8 cellular contexts compared by ENCODE assay signal in genomic region chr20:25389858-25390537, GRCh38. TPM values are rescaled to one million over a fixed set of nuclear protein-coding genes. Genes with fewer than 3 reads are reported as not detected.
DNase-seq lines count a peak whose midpoint lies in the region; TF ChIP-seq lines count a peak whose summit lies in the region.

No MANE protein-coding gene starts in this region.

- H3K9me3 ChIP-seq in mononuclear cell (ENCODE audit: low read depth, low read length), result no peaks in the 10 kb centered on the region

- no peak for TF ChIP-seq CTCF in GM12865 (IDR thresholded peaks at IDR 0.05; ENCODE audit: insufficient read depth, low read depth, low read length, missing control alignments)
- no peak for TF ChIP-seq CTCF in LNCaP clone FGC (IDR thresholded peaks at IDR 0.05; ENCODE audit: control insufficient read depth, extremely low read depth, insufficient read depth)

- DNase-seq in GM12865 (ENCODE audit: low read depth) (peak; percentile 30), H7 (peak; percentile 90), LNCaP clone FGC (ENCODE audit: low read depth) (no peak), substantia nigra (lab: John Stamatoyannopoulos, UW) (peak in 21 of 49 donors; percentile 9 to 80 (median 45)), cortex of kidney (lab: John Stamatoyannopoulos, UW) (no peak)
- DNase-seq in activated CD4-positive, alpha-beta T cell treated with anti-CD3 and anti-CD28 coated beads, Interleukin-2, amount 50 U/mL, for 1 hour, result peak; percentile 13
- peak; percentile 27 for DNase-seq in effector CD8-positive, alpha-beta T cell (lab: John Stamatoyannopoulos, UW)

- H3K4me1 ChIP-seq in mononuclear cell (ENCODE audit: insufficient read depth, low read length), result peaks cover 9% of the 10 kb centered on the region

- no peaks in the 10 kb centered on the region for H3K36me3 ChIP-seq in H7 (replicated peaks; ENCODE audit: control insufficient read depth, insufficient read depth, low read length)

- H3K4me3 ChIP-seq in GM12865 (ENCODE audit: low read depth, low read length) (peak overlapping the region; percentile 98), H7 (ENCODE audit: insufficient read depth, low read depth, low read length) (peak overlapping the region; percentile 90), LNCaP clone FGC (ENCODE audit: low read depth, low read length) (peak overlapping the region; percentile 74), mononuclear cell (ENCODE audit: low read length) (peak overlapping the region; percentile 59)

- H3K27ac ChIP-seq in substantia nigra (ENCODE audit: low read depth, low read length, poor library complexity, severe bottlenecking), result peak overlapping the region; percentile 85

- H3K27me3 ChIP-seq in H7 (ENCODE audit: control insufficient read depth, insufficient read depth, low read length) (no peaks in the 10 kb centered on the region), mononuclear cell (ENCODE audit: insufficient read depth, low read length) (no peaks in the 10 kb centered on the region)

RNA-seq across cellular contexts. Expression of gene ABHD12, which starts 0.6 kb away (rescaled TPM):
- 36.4 and 37.2 TPM in 2 replicates for total RNA-seq in H7 (2014; rRNA removed; shearing (Covaris generic))
- 17.0 TPM for total RNA-seq in mononuclear cell

RNA-seq across cellular contexts. Expression of gene GINS1, which starts 17.5 kb away (rescaled TPM):
- total RNA-seq in H7 (2014; rRNA removed; shearing (Covaris generic)), result 46.6 and 48.9 TPM in 2 replicates
- 0.21 TPM for total RNA-seq in mononuclear cell

Comparison
In these comparisons a context has a peak if more than half of its experiments do, and no peak if none do; other contexts are left out.
1. DNase-seq: peak in GM12865 (single experiment), H7 (single experiment), activated CD4-positive, alpha-beta T cell treated with anti-CD3 and anti-CD28 coated beads, Interleukin-2, amount 50 U/mL, for 1 hour (single experiment) and effector CD8-positive, alpha-beta T cell (single experiment); none in LNCaP clone FGC (single experiment) and cortex of kidney (single experiment).
2. RNA of gene GINS1, which starts 17.5 kb away (total RNA-seq): 46.6 to 48.9 TPM in H7; 0.21 TPM in mononuclear cell (single experiment); every median in the first group is over 10 times any median in the second.
3. Peak in every context shown above with its lines, with median percentiles within 50 percentile points of each other: H3K4me3 ChIP-seq.